ENCODE assay signal across 1 cellular context in genomic region chr9:37626708-37627293, GRCh38.
TF ChIP-seq lines count a peak whose summit lies in the region.

No MANE protein-coding gene starts in this region.

TF ChIP-seq in GM23338, 12 proteins besides CTCF, POLR2A, EP300 and RAD21 (continued from another document):
- TF ChIP-seq ZNF462 (CRISPR knock-in tag; IDR thresholded peaks at IDR 0.05) (no peak), JUNB (IDR thresholded peaks at IDR 0.05; ENCODE audit: unreplicated experiment) (no peak), EZH2phosphoT487 (IDR thresholded peaks at IDR 0.05; ENCODE audit: unreplicated experiment) (no peak), NANOG (IDR thresholded peaks at IDR 0.05; ENCODE audit: borderline replicate concordance) (no peak)
TF ChIP-seq in GM23338: peak in this region for 0.
